In genomic region chr13:112968910-112969691, GRCh38 we compare ENCODE assay signal across 8 cellular contexts. TPM values are rescaled to one million over a fixed set of nuclear protein-coding genes. Genes with fewer than 3 reads are reported as not detected.
DNase-seq lines count a peak whose midpoint lies in the region; TF ChIP-seq lines count a peak whose summit lies in the region.

Gene MCF2L (plus strand): TSS chr13:112969214. CDS start chr13:112969380, 166 bp downstream.

- peak within 1 kb of the TSS; percentile 80 for H3K23ac ChIP-seq in neuronal stem cell (ENCODE audit: low read depth, low read length, poor library complexity)

- no peak within 1 kb of the TSS for H2BK15ac ChIP-seq in neuronal stem cell (ENCODE audit: low read length)

- H3K14ac ChIP-seq in neuronal stem cell (ENCODE audit: low read length), result peak within 1 kb of the TSS; percentile 50

- TF ChIP-seq CTCF in subcutaneous adipose tissue (IDR thresholded peaks at IDR 0.05; ENCODE audit: low read depth), result no peak

- peak; percentile 28 to 65 for DNase-seq in NCI-H524 (lab: John Stamatoyannopoulos, UW)
- no peak for DNase-seq in NCI-H524 treated with DMSO at 0.1 percent for 48 hours (lab: John Stamatoyannopoulos, UW)
- DNase-seq in NT2/D1 (ENCODE audit: low read depth, low spot score), result no peak
- peak; percentile 37 for DNase-seq in activated T-helper 9 cell treated with anti-CD3 and anti-CD28 coated beads, Interleukin-2, amount 50 U/mL, for 16 hours (ENCODE audit: low read depth)
- DNase-seq in germinal center (ENCODE audit: low spot score), result peak; percentile 73
- peak; percentile 38 for DNase-seq in neuronal stem cell (ENCODE audit: low spot score)
- no peak for DNase-seq in UCSD-AML1 (lab: John Stamatoyannopoulos, UW; ENCODE audit: unreplicated experiment)

- H3K4me3 ChIP-seq in NT2/D1 (ENCODE audit: insufficient read length, low read depth) (peak within 1 kb of the TSS; percentile 55), neuronal stem cell (ENCODE audit: low read length in 2 of 2) (peak within 1 kb of the TSS; percentile 56 to 81)

- H3K36me3 ChIP-seq in NT2/D1 (ENCODE audit: insufficient read depth, insufficient read length, low read length) (no peaks in the 10 kb centered on the region), neuronal stem cell (replicated peaks in 1 of 2; ENCODE audit: control insufficient read depth in 2 of 2, insufficient read depth in 2 of 2, low read length in 2 of 2) (peaks cover 0 to 4% of the 10 kb centered on the region in 2 donors)

- peak within 1 kb of the TSS; percentile 93 for H3K4me2 ChIP-seq in neuronal stem cell (ENCODE audit: insufficient read depth, low read length, poor library complexity, severe bottlenecking)

- peaks cover 5% of the 10 kb centered on the region for H3K4me1 ChIP-seq in NT2/D1 (ENCODE audit: insufficient read depth, insufficient read length)
- H3K4me1 ChIP-seq in neuronal stem cell (ENCODE audit: control insufficient read depth in 2 of 2, insufficient read depth in 1 of 2, low read depth in 1 of 2, low read length in 2 of 2), result peaks cover 7 to 11% of the 10 kb centered on the region in 2 donors

- peak within 1 kb of the TSS; percentile 85 for H2AFZ ChIP-seq in neuronal stem cell (ENCODE audit: low read length)

- H3K27ac ChIP-seq in neuronal stem cell (replicated peaks; ENCODE audit: low read length), result peak within 1 kb of the TSS; percentile 11

- no peak within 1 kb of the TSS for H3K4ac ChIP-seq in neuronal stem cell (ENCODE audit: low read length)

- peak within 1 kb of the TSS; percentile 93 for H2BK12ac ChIP-seq in neuronal stem cell (ENCODE audit: low read length)

- H3K9ac ChIP-seq in NT2/D1 (ENCODE audit: insufficient read length, low read depth) (peak within 1 kb of the TSS; percentile 67), neuronal stem cell (ENCODE audit: low read depth, low read length, poor library complexity) (peak within 1 kb of the TSS; percentile 85)

- H3K79me1 ChIP-seq in neuronal stem cell (ENCODE audit: low read depth, low read length), result peaks cover 3% of the 10 kb centered on the region

- no peak within 1 kb of the TSS for H4K91ac ChIP-seq in neuronal stem cell (ENCODE audit: low read depth, low read length, poor library complexity)

- no CpG with 5 or more reads among the region's 69 CpGs for WGBS in neuronal stem cell (ENCODE audit: extremely low coverage in 2 of 2, insufficient read length in 2 of 2, insufficient replicate concordance in 1 of 2), 2 donors

- H3K27me3 ChIP-seq in NT2/D1 (ENCODE audit: insufficient read depth, insufficient read length) (peaks cover 41% of the 10 kb centered on the region), neuronal stem cell (ENCODE audit: control insufficient read depth in 3 of 3, insufficient read depth in 3 of 3, low read depth in 1 of 3, low read length in 3 of 3) (peaks cover 0 to 10% (median 0%) of the 10 kb centered on the region in 3 experiments)

- no peak within 1 kb of the TSS for H2BK5ac ChIP-seq in neuronal stem cell (ENCODE audit: low read length)

- peak within 1 kb of the TSS; percentile 81 for H3K18ac ChIP-seq in neuronal stem cell (ENCODE audit: low read length)

- peaks cover 9% of the 10 kb centered on the region; the same call in 1 of the 2 replicates for H3K9me3 ChIP-seq in NT2/D1 (ENCODE audit: insufficient read depth, low read length)
- peaks cover 3 to 17% of the 10 kb centered on the region in 2 donors for H3K9me3 ChIP-seq in neuronal stem cell (replicated peaks in 1 of 2; ENCODE audit: control insufficient read depth in 2 of 2, insufficient read depth in 1 of 2, low read depth in 1 of 2, low read length in 2 of 2)

- no peak within 1 kb of the TSS for H4K8ac ChIP-seq in neuronal stem cell (ENCODE audit: low read depth, low read length)

- H2BK120ac ChIP-seq in neuronal stem cell (ENCODE audit: low read depth, low read length), result peak within 1 kb of the TSS; percentile 62

- H2AK5ac ChIP-seq in neuronal stem cell (ENCODE audit: low read depth, low read length), result peak within 1 kb of the TSS; percentile 77

RNA-seq across cellular contexts. Expression of gene MCF2L, which starts in this region (rescaled TPM):
- polyA plus RNA-seq in neuronal stem cell (2013, experiment 1 of 2), result 20.8 TPM
- 20.3 TPM for polyA plus RNA-seq in neuronal stem cell (2013, experiment 2 of 2)
- 100 to 1,000 TPM in 1 of 4 donors, 10 to 100 TPM in 3; 18.4 to 173 (median 57.6) TPM for total RNA-seq in subcutaneous adipose tissue

Comparison
In these comparisons a context has a peak if more than half of its experiments do, and no peak if none do; other contexts are left out.
1. DNase-seq: peak in NCI-H524 (2 of 2), activated T-helper 9 cell treated with anti-CD3 and anti-CD28 coated beads, Interleukin-2, amount 50 U/mL, for 16 hours (single experiment), germinal center (single experiment) and neuronal stem cell (single experiment); none in NCI-H524 treated with DMSO at 0.1 percent for 48 hours (single experiment), NT2/D1 (single experiment) and UCSD-AML1 (single experiment).